10 cellular contexts compared by ENCODE assay signal in genomic region chr4:164768516-164768915, GRCh38. TPM values are rescaled to one million over a fixed set of nuclear protein-coding genes. Genes with fewer than 3 reads are reported as not detected.
DNase-seq lines count a peak whose midpoint lies in the region; ATAC-seq and TF ChIP-seq lines count a peak whose summit lies in the region.
"Had no signal": no experiment of that assay in that cellular context is flagged by ENCODE, and none has a peak within 500 bp of the region (broad histone marks: within the 10 kb centered on the region; RNA-seq: fewer than 3 reads in every experiment).

No MANE protein-coding gene starts in this region.

- ATAC-seq in HG02973 (IDR thresholded peaks at IDR 0.05; ENCODE audit: unreplicated experiment) = peak; percentile 49
- ATAC-seq in GM19397 (IDR thresholded peaks at IDR 0.05; ENCODE audit: unreplicated experiment) = no peak
- ATAC-seq in HG03565 (IDR thresholded peaks at IDR 0.05; ENCODE audit: unreplicated experiment) = no peak

- H3K27me3 Mint-ChIP-seq in activated naive CD4-positive, alpha-beta T cell treated with anti-CD3 and anti-CD28 coated beads for 36 hours (ENCODE audit: low read depth) = peaks cover 26% of the 10 kb centered on the region

- no peak overlapping the region for H3K27ac ChIP-seq in mesenchymal stem cell (ENCODE audit: low read length, poor library complexity, severe bottlenecking)

- peak; percentile 34 for TF ChIP-seq CTCF in GM10266 (IDR thresholded peaks at IDR 0.05; ENCODE audit: control insufficient read depth, insufficient read depth, low read depth, missing control alignments)

- H3K4me1 Mint-ChIP-seq in activated naive CD4-positive, alpha-beta T cell treated with anti-CD3 and anti-CD28 coated beads for 36 hours (ENCODE audit: low read depth) = no peaks in the 10 kb centered on the region

- no peak overlapping the region for H3K23ac ChIP-seq in mesenchymal stem cell (ENCODE audit: low read length in 2 of 2)

- H3K9me3 Mint-ChIP-seq in activated naive CD4-positive, alpha-beta T cell treated with anti-CD3 and anti-CD28 coated beads for 36 hours = no peaks in the 10 kb centered on the region

- no peaks in the 10 kb centered on the region for H3K4me1 ChIP-seq in mesenchymal stem cell (ENCODE audit: control insufficient read depth, insufficient read depth, low read depth, low read length)

- 50% methylated on average over 3 of the region's 5 CpGs for WGBS in mesenchymal stem cell

- H3K14ac ChIP-seq in mesenchymal stem cell (ENCODE audit: low read length in 2 of 2) = no peak overlapping the region

- no peak overlapping the region for H3K27ac Mint-ChIP-seq in activated naive CD4-positive, alpha-beta T cell treated with anti-CD3 and anti-CD28 coated beads for 36 hours

- no peak overlapping the region for H4K8ac ChIP-seq in mesenchymal stem cell (ENCODE audit: low read length)

- H2BK120ac ChIP-seq in mesenchymal stem cell (ENCODE audit: low read depth, low read length) = no peak overlapping the region

- H2AK5ac ChIP-seq in mesenchymal stem cell (ENCODE audit: low read length, severe bottlenecking) = no peak overlapping the region

- no peak overlapping the region for H3K4me3 Mint-ChIP-seq in activated naive CD4-positive, alpha-beta T cell treated with anti-CD3 and anti-CD28 coated beads for 36 hours

- intact Hi-C loops in activated naive CD4-positive, alpha-beta T cell treated with anti-CD3 and anti-CD28 coated beads for 36 hours (cut with micrococcal nuclease) = no loop called here

- H3K18ac ChIP-seq in mesenchymal stem cell (ENCODE audit: low read depth in 1 of 2, low read length in 2 of 2) = no peak overlapping the region

- no peak overlapping the region for H2AFZ ChIP-seq in mesenchymal stem cell (ENCODE audit: low read depth, low read length)

- H3K4me2 ChIP-seq in mesenchymal stem cell (ENCODE audit: low read length, poor library complexity, severe bottlenecking) = no peak overlapping the region

- no peak overlapping the region for H4K91ac ChIP-seq in mesenchymal stem cell (ENCODE audit: low read length)

- no peak overlapping the region for H2BK5ac ChIP-seq in mesenchymal stem cell (ENCODE audit: low read depth, low read length, poor library complexity, severe bottlenecking)

- no peak overlapping the region for H2BK12ac ChIP-seq in mesenchymal stem cell (ENCODE audit: low read length in 2 of 2)

- H3K9me3 ChIP-seq in mesenchymal stem cell (ENCODE audit: control insufficient read depth, low read length) = no peaks in the 10 kb centered on the region

- no peak overlapping the region for H3K4me3 ChIP-seq in mesenchymal stem cell (ENCODE audit: insufficient read depth in 1 of 2, low read depth in 1 of 2, low read length in 2 of 2)

- CTCF ChIA-PET in activated naive CD4-positive, alpha-beta T cell treated with anti-CD3 and anti-CD28 coated beads for 36 hours (lab: Charles Lee) = interaction anchor here (0.7 to 1.4 kb wide), 5 partner anchors 12 to 867 kb away, joined by 3 to 7 read pairs (median 5); no protein-coding TSS in a partner anchor

- peaks cover 0 to 19% of the 10 kb centered on the region in 2 experiments for H3K27me3 ChIP-seq in mesenchymal stem cell (ENCODE audit: control insufficient read depth in 1 of 2, insufficient read depth in 1 of 2, low read length in 2 of 2)

- no peak overlapping the region for H3K4ac ChIP-seq in mesenchymal stem cell (ENCODE audit: low read depth in 1 of 2, low read length in 2 of 2)

- no peak for DNase-seq in GM10266 (ENCODE audit: extremely low spot score)
- DNase-seq in SKM-1 treated with dmso at 0.1 percent for 144 hours (lab: John Stamatoyannopoulos, UW; ENCODE audit: unreplicated experiment) = peak; percentile 23
- DNase-seq in mesenchymal stem cell = peak; percentile 3
- DNase-seq in GM19238 (ENCODE audit: insufficient read length, low spot score) = no peak
- no peak for DNase-seq in activated naive CD4-positive, alpha-beta T cell treated with anti-CD3 and anti-CD28 coated beads for 36 hours
- DNase-seq: NCI-H345; stimulated activated CD4-positive, alpha-beta T cell treated with anti-CD3 and anti-CD28 coated beads, Interleukin-1b, Interleukin-23, amount 100 ng/mL, for 48 hours had no signal

- H3K79me1 ChIP-seq in mesenchymal stem cell (replicated peaks; ENCODE audit: low read length, poor library complexity, severe bottlenecking) = no peaks in the 10 kb centered on the region

- H3K36me3 ChIP-seq in mesenchymal stem cell (ENCODE audit: control insufficient read depth in 1 of 2, insufficient read depth in 2 of 2, low read depth in 1 of 2, low read length in 2 of 2) = no peaks in the 10 kb centered on the region

- H3K9ac ChIP-seq in mesenchymal stem cell (ENCODE audit: low read length) = no peak overlapping the region

- H3K36me3 Mint-ChIP-seq in activated naive CD4-positive, alpha-beta T cell treated with anti-CD3 and anti-CD28 coated beads for 36 hours (ENCODE audit: low read depth) = no peaks in the 10 kb centered on the region

- H2BK15ac ChIP-seq in mesenchymal stem cell (ENCODE audit: low read depth, poor library complexity, severe bottlenecking) = no peak overlapping the region

RNA-seq across cellular contexts. Expression of gene SMIM31, which starts 14.6 kb away (rescaled TPM):
- polyA plus RNA-seq in mesenchymal stem cell (2013, experiment 1 of 2) = 0.04 TPM
- 0.01 TPM for polyA plus RNA-seq in mesenchymal stem cell (2013, experiment 2 of 2)
- total RNA-seq in activated naive CD4-positive, alpha-beta T cell treated with anti-CD3 and anti-CD28 coated beads for 36 hours = not detected

Comparison
In these comparisons a context has a peak if more than half of its experiments do, and no peak if none do; other contexts are left out.
1. DNase-seq: peak in SKM-1 treated with dmso at 0.1 percent for 144 hours (single experiment) and mesenchymal stem cell (single experiment); none in GM10266 (single experiment), GM19238 (single experiment) and activated naive CD4-positive, alpha-beta T cell treated with anti-CD3 and anti-CD28 coated beads for 36 hours (single experiment).